In genomic region chr1:159103021-159103420, GRCh38 we compare ENCODE assay signal across 2 cellular contexts. TPM values are rescaled to one million over a fixed set of nuclear protein-coding genes. Genes with fewer than 3 reads are reported as not detected.
"Had no signal": no experiment of that assay in that cellular context is flagged by ENCODE, and none has a peak within 500 bp of the region (broad histone marks: within the 10 kb centered on the region; RNA-seq: fewer than 3 reads in every experiment).

No MANE protein-coding gene starts in this region.

RNA-seq across cellular contexts. Expression of gene AIM2, which starts 26.5 kb away (rescaled TPM):
- total RNA-seq: cardiac muscle cell, PC-3 had no signal
- polyA plus RNA-seq: cardiac muscle cell had no signal
